1 cellular context compared by ENCODE assay signal in the genomic region with DNA sequence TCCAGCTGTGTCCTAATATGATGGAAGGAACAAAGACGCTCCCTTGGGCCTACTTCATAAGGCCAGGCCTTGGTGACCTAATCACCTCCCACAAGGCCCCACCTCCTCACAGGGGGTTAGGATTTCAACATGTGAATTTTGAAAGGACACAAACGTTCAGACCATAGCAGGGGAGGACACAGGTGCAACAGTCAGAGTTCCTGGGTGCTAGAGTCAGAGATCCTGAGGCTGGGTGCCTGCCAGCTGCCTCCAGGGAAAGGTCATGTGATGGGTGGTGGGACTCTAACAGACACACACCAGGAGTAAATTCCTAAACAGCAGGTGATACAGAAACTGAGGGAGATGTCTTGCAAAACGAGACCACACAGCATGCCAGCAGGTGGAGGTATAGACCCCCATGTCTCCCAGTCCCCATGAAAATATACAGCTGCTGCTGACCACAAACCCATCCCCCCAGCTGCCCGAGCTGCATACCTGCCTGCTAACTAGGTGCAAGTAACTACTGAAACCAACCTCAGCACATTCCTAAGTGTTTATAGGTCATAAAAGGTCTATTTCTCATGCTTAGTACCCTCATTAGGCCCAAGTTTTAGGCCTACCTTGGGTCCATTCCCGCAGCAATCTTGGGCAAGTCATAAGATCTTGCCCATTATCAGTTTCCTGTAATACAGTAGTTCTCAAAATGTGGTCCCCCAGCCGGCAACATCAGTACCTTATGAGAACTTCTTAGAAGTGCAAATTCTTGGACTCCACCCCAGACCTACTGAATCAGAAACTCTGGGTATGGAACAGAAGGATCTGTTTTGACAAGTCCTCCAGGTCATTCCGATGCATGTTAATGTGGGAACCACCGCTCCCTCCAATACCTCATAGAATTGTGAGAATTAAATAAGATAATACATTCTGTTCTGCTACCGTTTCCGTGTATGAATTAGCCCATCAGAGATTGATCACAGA.
TF ChIP-seq lines count a peak whose summit lies in the region.

No MANE protein-coding gene starts in this region.

TF ChIP-seq in HepG2, 621 proteins besides CTCF, POLR2A, EP300 and RAD21 (continued from another document):
- TF ChIP-seq, protein P1, sequence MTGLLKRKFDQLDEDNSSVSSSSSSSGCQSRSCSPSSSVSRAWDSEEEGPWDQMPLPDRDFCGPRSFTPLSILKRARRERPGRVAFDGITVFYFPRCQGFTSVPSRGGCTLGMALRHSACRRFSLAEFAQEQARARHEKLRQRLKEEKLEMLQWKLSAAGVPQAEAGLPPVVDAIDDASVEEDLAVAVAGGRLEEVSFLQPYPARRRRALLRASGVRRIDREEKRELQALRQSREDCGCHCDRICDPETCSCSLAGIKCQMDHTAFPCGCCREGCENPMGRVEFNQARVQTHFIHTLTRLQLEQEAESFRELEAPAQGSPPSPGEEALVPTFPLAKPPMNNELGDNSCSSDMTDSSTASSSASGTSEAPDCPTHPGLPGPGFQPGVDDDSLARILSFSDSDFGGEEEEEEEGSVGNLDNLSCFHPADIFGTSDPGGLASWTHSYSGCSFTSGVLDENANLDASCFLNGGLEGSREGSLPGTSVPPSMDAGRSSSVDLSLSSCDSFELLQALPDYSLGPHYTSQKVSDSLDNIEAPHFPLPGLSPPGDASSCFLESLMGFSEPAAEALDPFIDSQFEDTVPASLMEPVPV (CRISPR knock-in tag; IDR thresholded peaks at IDR 0.05) = 0 out of 2 replicates have a peak, but pooled peaks have one; percentile 24
- TF ChIP-seq ERF (CRISPR knock-in tag; IDR thresholded peaks at IDR 0.05) (0 out of 2 replicates have a peak, but pooled peaks have one; percentile 32), STAG1 (CRISPR knock-in tag; IDR thresholded peaks at IDR 0.05) (peak; percentile 82), ZNF782 (CRISPR knock-in tag; IDR thresholded peaks at IDR 0.05; ENCODE audit: borderline replicate concordance) (no peak), CCAR2 (optimal IDR thresholded peaks at IDR 0.05; ENCODE audit: low read depth, low read length) (no peak), ZBTB38 (CRISPR knock-in tag; IDR thresholded peaks at IDR 0.05) (peak; percentile 38; the same call in 1 of the 2 replicates), ZKSCAN5 (CRISPR knock-in tag; IDR thresholded peaks at IDR 0.05) (peak; percentile 60; the same call in 1 of the 2 replicates), TBX2 (CRISPR knock-in tag; IDR thresholded peaks at IDR 0.05; ENCODE audit: borderline replicate concordance) (0 out of 2 replicates have a peak, but pooled peaks have one; percentile 20), KLF13 (CRISPR knock-in tag; IDR thresholded peaks at IDR 0.05) (no peak), MXI1 (IDR thresholded peaks at IDR 0.05; ENCODE audit: borderline replicate concordance, low read depth, low read length) (no peak), ZNF367 (CRISPR knock-in tag; IDR thresholded peaks at IDR 0.05; ENCODE audit: borderline replicate concordance) (no peak), SOX6 (IDR thresholded peaks at IDR 0.05) (no peak), SOX6 (CRISPR knock-in tag; IDR thresholded peaks at IDR 0.05) (peak; percentile 44; the same call in 1 of the 2 replicates), ZNF12 (CRISPR knock-in tag; IDR thresholded peaks at IDR 0.05) (no peak), BCL6 (CRISPR knock-in tag; IDR thresholded peaks at IDR 0.05) (peak; percentile 83), RARA (CRISPR knock-in tag; IDR thresholded peaks at IDR 0.05) (0 out of 2 replicates have a peak, but pooled peaks have one; percentile 7), ZNF619 (CRISPR knock-in tag; IDR thresholded peaks at IDR 0.05) (peak; percentile 77; the same call in 1 of the 2 replicates), CREM (IDR thresholded peaks at IDR 0.05) (no peak), CREM (CRISPR knock-in tag; IDR thresholded peaks at IDR 0.05) (no peak)
- TF ChIP-seq, protein P2, sequence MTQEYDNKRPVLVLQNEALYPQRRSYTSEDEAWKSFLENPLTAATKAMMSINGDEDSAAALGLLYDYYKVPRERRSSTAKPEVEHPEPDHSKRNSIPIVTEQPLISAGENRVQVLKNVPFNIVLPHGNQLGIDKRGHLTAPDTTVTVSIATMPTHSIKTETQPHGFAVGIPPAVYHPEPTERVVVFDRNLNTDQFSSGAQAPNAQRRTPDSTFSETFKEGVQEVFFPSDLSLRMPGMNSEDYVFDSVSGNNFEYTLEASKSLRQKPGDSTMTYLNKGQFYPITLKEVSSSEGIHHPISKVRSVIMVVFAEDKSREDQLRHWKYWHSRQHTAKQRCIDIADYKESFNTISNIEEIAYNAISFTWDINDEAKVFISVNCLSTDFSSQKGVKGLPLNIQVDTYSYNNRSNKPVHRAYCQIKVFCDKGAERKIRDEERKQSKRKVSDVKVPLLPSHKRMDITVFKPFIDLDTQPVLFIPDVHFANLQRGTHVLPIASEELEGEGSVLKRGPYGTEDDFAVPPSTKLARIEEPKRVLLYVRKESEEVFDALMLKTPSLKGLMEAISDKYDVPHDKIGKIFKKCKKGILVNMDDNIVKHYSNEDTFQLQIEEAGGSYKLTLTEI (CRISPR knock-in tag; conservative IDR thresholded peaks at IDR 0.05) = no peak
- TF ChIP-seq, protein P3, sequence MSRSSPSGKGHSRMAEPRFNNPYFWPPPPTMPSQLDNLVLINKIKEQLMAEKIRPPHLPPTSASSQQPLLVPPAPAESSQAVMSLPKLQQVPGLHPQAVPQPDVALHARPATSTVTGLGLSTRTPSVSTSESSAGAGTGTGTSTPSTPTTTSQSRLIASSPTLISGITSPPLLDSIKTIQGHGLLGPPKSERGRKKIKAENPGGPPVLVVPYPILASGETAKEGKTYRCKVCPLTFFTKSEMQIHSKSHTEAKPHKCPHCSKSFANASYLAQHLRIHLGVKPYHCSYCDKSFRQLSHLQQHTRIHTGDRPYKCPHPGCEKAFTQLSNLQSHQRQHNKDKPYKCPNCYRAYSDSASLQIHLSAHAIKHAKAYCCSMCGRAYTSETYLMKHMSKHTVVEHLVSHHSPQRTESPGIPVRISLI (CRISPR knock-in tag; IDR thresholded peaks at IDR 0.05; ENCODE audit: borderline replicate concordance) = peak; percentile 27; the same call in 1 of the 2 replicates
- TF ChIP-seq, protein P4, sequence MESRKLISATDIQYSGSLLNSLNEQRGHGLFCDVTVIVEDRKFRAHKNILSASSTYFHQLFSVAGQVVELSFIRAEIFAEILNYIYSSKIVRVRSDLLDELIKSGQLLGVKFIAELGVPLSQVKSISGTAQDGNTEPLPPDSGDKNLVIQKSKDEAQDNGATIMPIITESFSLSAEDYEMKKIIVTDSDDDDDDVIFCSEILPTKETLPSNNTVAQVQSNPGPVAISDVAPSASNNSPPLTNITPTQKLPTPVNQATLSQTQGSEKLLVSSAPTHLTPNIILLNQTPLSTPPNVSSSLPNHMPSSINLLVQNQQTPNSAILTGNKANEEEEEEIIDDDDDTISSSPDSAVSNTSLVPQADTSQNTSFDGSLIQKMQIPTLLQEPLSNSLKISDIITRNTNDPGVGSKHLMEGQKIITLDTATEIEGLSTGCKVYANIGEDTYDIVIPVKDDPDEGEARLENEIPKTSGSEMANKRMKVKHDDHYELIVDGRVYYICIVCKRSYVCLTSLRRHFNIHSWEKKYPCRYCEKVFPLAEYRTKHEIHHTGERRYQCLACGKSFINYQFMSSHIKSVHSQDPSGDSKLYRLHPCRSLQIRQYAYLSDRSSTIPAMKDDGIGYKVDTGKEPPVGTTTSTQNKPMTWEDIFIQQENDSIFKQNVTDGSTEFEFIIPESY (CRISPR knock-in tag; IDR thresholded peaks at IDR 0.05) = peak; percentile 52; the same call in 1 of the 2 replicates
- TF ChIP-seq, protein P5, sequence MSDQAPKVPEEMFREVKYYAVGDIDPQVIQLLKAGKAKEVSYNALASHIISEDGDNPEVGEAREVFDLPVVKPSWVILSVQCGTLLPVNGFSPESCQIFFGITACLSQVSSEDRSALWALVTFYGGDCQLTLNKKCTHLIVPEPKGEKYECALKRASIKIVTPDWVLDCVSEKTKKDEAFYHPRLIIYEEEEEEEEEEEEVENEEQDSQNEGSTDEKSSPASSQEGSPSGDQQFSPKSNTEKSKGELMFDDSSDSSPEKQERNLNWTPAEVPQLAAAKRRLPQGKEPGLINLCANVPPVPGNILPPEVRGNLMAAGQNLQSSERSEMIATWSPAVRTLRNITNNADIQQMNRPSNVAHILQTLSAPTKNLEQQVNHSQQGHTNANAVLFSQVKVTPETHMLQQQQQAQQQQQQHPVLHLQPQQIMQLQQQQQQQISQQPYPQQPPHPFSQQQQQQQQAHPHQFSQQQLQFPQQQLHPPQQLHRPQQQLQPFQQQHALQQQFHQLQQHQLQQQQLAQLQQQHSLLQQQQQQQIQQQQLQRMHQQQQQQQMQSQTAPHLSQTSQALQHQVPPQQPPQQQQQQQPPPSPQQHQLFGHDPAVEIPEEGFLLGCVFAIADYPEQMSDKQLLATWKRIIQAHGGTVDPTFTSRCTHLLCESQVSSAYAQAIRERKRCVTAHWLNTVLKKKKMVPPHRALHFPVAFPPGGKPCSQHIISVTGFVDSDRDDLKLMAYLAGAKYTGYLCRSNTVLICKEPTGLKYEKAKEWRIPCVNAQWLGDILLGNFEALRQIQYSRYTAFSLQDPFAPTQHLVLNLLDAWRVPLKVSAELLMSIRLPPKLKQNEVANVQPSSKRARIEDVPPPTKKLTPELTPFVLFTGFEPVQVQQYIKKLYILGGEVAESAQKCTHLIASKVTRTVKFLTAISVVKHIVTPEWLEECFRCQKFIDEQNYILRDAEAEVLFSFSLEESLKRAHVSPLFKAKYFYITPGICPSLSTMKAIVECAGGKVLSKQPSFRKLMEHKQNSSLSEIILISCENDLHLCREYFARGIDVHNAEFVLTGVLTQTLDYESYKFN (CRISPR knock-in tag; conservative IDR thresholded peaks at IDR 0.05) = 0 out of 2 replicates have a peak, but pooled peaks have one; percentile 23
- TF ChIP-seq, protein P6, sequence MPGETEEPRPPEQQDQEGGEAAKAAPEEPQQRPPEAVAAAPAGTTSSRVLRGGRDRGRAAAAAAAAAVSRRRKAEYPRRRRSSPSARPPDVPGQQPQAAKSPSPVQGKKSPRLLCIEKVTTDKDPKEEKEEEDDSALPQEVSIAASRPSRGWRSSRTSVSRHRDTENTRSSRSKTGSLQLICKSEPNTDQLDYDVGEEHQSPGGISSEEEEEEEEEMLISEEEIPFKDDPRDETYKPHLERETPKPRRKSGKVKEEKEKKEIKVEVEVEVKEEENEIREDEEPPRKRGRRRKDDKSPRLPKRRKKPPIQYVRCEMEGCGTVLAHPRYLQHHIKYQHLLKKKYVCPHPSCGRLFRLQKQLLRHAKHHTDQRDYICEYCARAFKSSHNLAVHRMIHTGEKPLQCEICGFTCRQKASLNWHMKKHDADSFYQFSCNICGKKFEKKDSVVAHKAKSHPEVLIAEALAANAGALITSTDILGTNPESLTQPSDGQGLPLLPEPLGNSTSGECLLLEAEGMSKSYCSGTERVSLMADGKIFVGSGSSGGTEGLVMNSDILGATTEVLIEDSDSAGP (CRISPR knock-in tag; IDR thresholded peaks at IDR 0.05; ENCODE audit: borderline replicate concordance) = peak; percentile 22; the same call in 1 of the 2 replicates
- TF ChIP-seq, protein P7, sequence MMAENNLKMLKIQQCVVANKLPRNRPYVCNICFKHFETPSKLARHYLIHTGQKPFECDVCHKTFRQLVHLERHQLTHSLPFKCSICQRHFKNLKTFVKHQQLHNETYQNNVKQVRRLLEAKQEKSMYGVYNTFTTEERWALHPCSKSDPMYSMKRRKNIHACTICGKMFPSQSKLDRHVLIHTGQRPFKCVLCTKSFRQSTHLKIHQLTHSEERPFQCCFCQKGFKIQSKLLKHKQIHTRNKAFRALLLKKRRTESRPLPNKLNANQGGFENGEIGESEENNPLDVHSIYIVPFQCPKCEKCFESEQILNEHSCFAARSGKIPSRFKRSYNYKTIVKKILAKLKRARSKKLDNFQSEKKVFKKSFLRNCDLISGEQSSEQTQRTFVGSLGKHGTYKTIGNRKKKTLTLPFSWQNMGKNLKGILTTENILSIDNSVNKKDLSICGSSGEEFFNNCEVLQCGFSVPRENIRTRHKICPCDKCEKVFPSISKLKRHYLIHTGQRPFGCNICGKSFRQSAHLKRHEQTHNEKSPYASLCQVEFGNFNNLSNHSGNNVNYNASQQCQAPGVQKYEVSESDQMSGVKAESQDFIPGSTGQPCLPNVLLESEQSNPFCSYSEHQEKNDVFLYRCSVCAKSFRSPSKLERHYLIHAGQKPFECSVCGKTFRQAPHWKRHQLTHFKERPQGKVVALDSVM (CRISPR knock-in tag; IDR thresholded peaks at IDR 0.05) = no peak
- TF ChIP-seq, protein P8, sequence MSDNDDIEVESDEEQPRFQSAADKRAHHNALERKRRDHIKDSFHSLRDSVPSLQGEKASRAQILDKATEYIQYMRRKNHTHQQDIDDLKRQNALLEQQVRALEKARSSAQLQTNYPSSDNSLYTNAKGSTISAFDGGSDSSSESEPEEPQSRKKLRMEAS (IDR thresholded peaks at IDR 0.05) = peak; percentile 34; the same call in 1 of the 2 replicates
- TF ChIP-seq, protein P9, sequence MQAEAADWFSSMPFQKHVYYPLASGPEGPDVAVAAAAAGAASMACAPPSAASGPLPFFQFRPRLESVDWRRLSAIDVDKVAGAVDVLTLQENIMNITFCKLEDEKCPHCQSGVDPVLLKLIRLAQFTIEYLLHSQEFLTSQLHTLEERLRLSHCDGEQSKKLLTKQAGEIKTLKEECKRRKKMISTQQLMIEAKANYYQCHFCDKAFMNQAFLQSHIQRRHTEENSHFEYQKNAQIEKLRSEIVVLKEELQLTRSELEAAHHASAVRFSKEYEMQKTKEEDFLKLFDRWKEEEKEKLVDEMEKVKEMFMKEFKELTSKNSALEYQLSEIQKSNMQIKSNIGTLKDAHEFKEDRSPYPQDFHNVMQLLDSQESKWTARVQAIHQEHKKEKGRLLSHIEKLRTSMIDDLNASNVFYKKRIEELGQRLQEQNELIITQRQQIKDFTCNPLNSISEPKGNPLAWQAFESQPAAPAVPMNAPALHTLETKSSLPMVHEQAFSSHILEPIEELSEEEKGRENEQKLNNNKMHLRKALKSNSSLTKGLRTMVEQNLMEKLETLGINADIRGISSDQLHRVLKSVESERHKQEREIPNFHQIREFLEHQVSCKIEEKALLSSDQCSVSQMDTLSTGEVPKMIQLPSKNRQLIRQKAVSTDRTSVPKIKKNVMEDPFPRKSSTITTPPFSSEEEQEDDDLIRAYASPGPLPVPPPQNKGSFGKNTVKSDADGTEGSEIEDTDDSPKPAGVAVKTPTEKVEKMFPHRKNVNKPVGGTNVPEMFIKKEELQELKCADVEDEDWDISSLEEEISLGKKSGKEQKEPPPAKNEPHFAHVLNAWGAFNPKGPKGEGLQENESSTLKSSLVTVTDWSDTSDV (CRISPR knock-in tag; IDR thresholded peaks at IDR 0.05) = no peak
